26 cellular contexts compared by ENCODE assay signal in genomic region chr11:17460406-17460805, GRCh38. TPM values are rescaled to one million over a fixed set of nuclear protein-coding genes. Genes with fewer than 3 reads are reported as not detected.
A peak's percentile ranks its signal among the peaks of the same experiment; 100 is the strongest.
DNase-seq lines count a peak whose midpoint lies in the region; ATAC-seq lines count a peak whose summit lies in the region.
"Had no signal": no experiment of that assay in that cellular context is flagged by ENCODE, and none has a peak within 500 bp of the region (broad histone marks: within the 10 kb centered on the region; RNA-seq: fewer than 3 reads in every experiment).

No MANE protein-coding gene starts in this region.

- no CpG with 5 or more reads among the region's 12 CpGs for WGBS in neuronal stem cell (ENCODE audit: extremely low coverage in 2 of 2, insufficient read length in 2 of 2, insufficient replicate concordance in 1 of 2), 2 donors
- WGBS in trophoblast cell (ENCODE audit: extremely low coverage, insufficient coverage, insufficient read length) = no CpG with 5 or more reads among the region's 12 CpGs

- no peak overlapping the region for H4K8ac ChIP-seq in neuronal stem cell (ENCODE audit: low read depth, low read length)
- H4K8ac ChIP-seq in trophoblast cell (ENCODE audit: low read depth, low read length) = no peak overlapping the region

- H3K27ac Mint-ChIP-seq in stimulated activated naive CD8-positive, alpha-beta T cell treated with anti-CD3 and anti-CD28 coated beads, Interleukin-15, amount 100 ng/mL, for 72 hours = no peak overlapping the region
- H3K27ac Mint-ChIP-seq: CD4-positive, alpha-beta T cell; CD8-positive, alpha-beta T cell had no signal

- H3K14ac ChIP-seq in neuronal stem cell (ENCODE audit: low read length) (no peak overlapping the region), trophoblast cell (ENCODE audit: low read length) (no peak overlapping the region)

- H3K27me3 ChIP-seq in neuronal stem cell (ENCODE audit: control insufficient read depth in 3 of 3, insufficient read depth in 3 of 3, low read depth in 1 of 3, low read length in 3 of 3) (peaks cover 0 to 26% (median 0%) of the 10 kb centered on the region in 3 experiments), trophoblast cell (ENCODE audit: insufficient read depth, low read length) (no peaks in the 10 kb centered on the region)
- H3K27me3 ChIP-seq: BE2C, BLaER1 had no signal

- no peaks in the 10 kb centered on the region for H3K4me1 Mint-ChIP-seq in stimulated activated naive CD8-positive, alpha-beta T cell treated with anti-CD3 and anti-CD28 coated beads, Interleukin-15, amount 100 ng/mL, for 72 hours

- H2AK5ac ChIP-seq in neuronal stem cell (ENCODE audit: low read depth, low read length) = no peak overlapping the region
- no peak overlapping the region for H2AK5ac ChIP-seq in trophoblast cell (ENCODE audit: low read length)

- no peak overlapping the region for H3K27ac ChIP-seq in neuronal stem cell (replicated peaks; ENCODE audit: low read length)
- H3K27ac ChIP-seq in trophoblast cell (ENCODE audit: low read depth, low read length) = no peak overlapping the region
- H3K27ac ChIP-seq: BLaER1, C4-2B had no signal

- H3K9me3 ChIP-seq in neuronal stem cell (replicated peaks in 1 of 2; ENCODE audit: control insufficient read depth in 2 of 2, insufficient read depth in 1 of 2, low read depth in 1 of 2, low read length in 2 of 2) = no peaks in the 10 kb centered on the region
- H3K9me3 ChIP-seq in trophoblast cell (ENCODE audit: insufficient read depth, low read depth, low read length) = peaks cover 2% of the 10 kb centered on the region
- H3K9me3 ChIP-seq: BE2C, BLaER1, Caco-2 had no signal

- DNase-seq in stimulated activated naive CD8-positive, alpha-beta T cell treated with anti-CD3 and anti-CD28 coated beads, Interleukin-15, Interleukin-2, amounts not matched to agents 100 U/mL and 50 U/mL, for 24 hours = no peak
- no peak for DNase-seq in stimulated activated naive CD8-positive, alpha-beta T cell treated with anti-CD3 and anti-CD28 coated beads, Interleukin-15, amount 100 ng/mL, for 72 hours
- DNase-seq in neuronal stem cell (ENCODE audit: low spot score) = no peak
- no peak for DNase-seq in trophoblast cell
- no peak for DNase-seq in D341Med (ENCODE audit: low spot score)
- no peak for DNase-seq in occipital lobe (lab: John Stamatoyannopoulos, UW)
- DNase-seq: 8988T; ACHN; BE2C; Caco-2; Calu3; CD4-positive, alpha-beta T cell; CD8-positive, alpha-beta T cell; DMS 273 treated with DMSO at 0.1 percent for 48 hours; DMS153; DMS53; DMS79; DND-41; EL; GDM1 had no signal

- H3K4me2 ChIP-seq in neuronal stem cell (ENCODE audit: insufficient read depth, low read length, poor library complexity, severe bottlenecking) (no peak overlapping the region), trophoblast cell (ENCODE audit: low read length) (no peak overlapping the region)

- H3K36me3 ChIP-seq in neuronal stem cell (replicated peaks in 1 of 2; ENCODE audit: control insufficient read depth in 2 of 2, insufficient read depth in 2 of 2, low read length in 2 of 2) = no peaks in the 10 kb centered on the region
- no peaks in the 10 kb centered on the region for H3K36me3 ChIP-seq in trophoblast cell (ENCODE audit: control insufficient read depth in 1 of 2, insufficient read depth in 2 of 2, low read length in 2 of 2)
- H3K36me3 ChIP-seq: BE2C, BLaER1 had no signal

- no peak overlapping the region for H3K4me3 Mint-ChIP-seq in stimulated activated naive CD8-positive, alpha-beta T cell treated with anti-CD3 and anti-CD28 coated beads, Interleukin-15, amount 100 ng/mL, for 72 hours
- H3K4me3 Mint-ChIP-seq: CD4-positive, alpha-beta T cell; CD8-positive, alpha-beta T cell had no signal

- peaks cover 3% of the 10 kb centered on the region for H3K79me1 ChIP-seq in neuronal stem cell (ENCODE audit: low read depth, low read length)
- H3K79me1 ChIP-seq in trophoblast cell (ENCODE audit: low read length) = no peaks in the 10 kb centered on the region

- H3K9ac ChIP-seq in neuronal stem cell (ENCODE audit: low read depth, low read length, poor library complexity) (no peak overlapping the region), trophoblast cell (ENCODE audit: low read length) (no peak overlapping the region)
- H3K9ac ChIP-seq: BLaER1 had no signal

- H2BK5ac ChIP-seq in neuronal stem cell (ENCODE audit: low read length) = no peak overlapping the region
- H2BK5ac ChIP-seq in trophoblast cell (ENCODE audit: low read depth, low read length, poor library complexity) = no peak overlapping the region

- H3K4ac ChIP-seq in neuronal stem cell (ENCODE audit: low read length) = no peak overlapping the region
- H3K4ac ChIP-seq in trophoblast cell (ENCODE audit: low read depth, low read length) = no peak overlapping the region

- H4K12ac ChIP-seq in trophoblast cell (ENCODE audit: low read depth, low read length) = no peak overlapping the region

- no peaks in the 10 kb centered on the region for H3K9me3 Mint-ChIP-seq in stimulated activated naive CD8-positive, alpha-beta T cell treated with anti-CD3 and anti-CD28 coated beads, Interleukin-15, amount 100 ng/mL, for 72 hours
- H3K9me3 Mint-ChIP-seq: CD4-positive, alpha-beta T cell; CD8-positive, alpha-beta T cell had no signal

- H3K18ac ChIP-seq in neuronal stem cell (ENCODE audit: low read length) (peak overlapping the region; percentile 76), trophoblast cell (ENCODE audit: low read length) (no peak overlapping the region)

- peaks cover 22% of the 10 kb centered on the region for H3K27me3 Mint-ChIP-seq in stimulated activated naive CD8-positive, alpha-beta T cell treated with anti-CD3 and anti-CD28 coated beads, Interleukin-15, amount 100 ng/mL, for 72 hours
- H3K27me3 Mint-ChIP-seq: CD4-positive, alpha-beta T cell had no signal

- no peak overlapping the region for H2BK15ac ChIP-seq in neuronal stem cell (ENCODE audit: low read length)

- H2BK12ac ChIP-seq in neuronal stem cell (ENCODE audit: low read length) = no peak overlapping the region
- H2BK12ac ChIP-seq in trophoblast cell (ENCODE audit: low read length) = no peak overlapping the region

- H4K91ac ChIP-seq in neuronal stem cell (ENCODE audit: low read depth, low read length, poor library complexity) = no peak overlapping the region
- H4K91ac ChIP-seq in trophoblast cell (ENCODE audit: low read depth, low read length) = no peak overlapping the region

- H3K4me3 ChIP-seq in neuronal stem cell (ENCODE audit: low read length in 2 of 2) = no peak overlapping the region
- peak overlapping the region; percentile 21 for H3K4me3 ChIP-seq in trophoblast cell (ENCODE audit: low read depth, low read length)
- H3K4me3 ChIP-seq: BLaER1, GM12878 had no signal

- H3K79me2 ChIP-seq in trophoblast cell (ENCODE audit: control insufficient read depth, insufficient read depth, low read length, poor library complexity) = no peaks in the 10 kb centered on the region

- no peak overlapping the region for H2BK120ac ChIP-seq in neuronal stem cell (ENCODE audit: low read depth, low read length)
- H2BK120ac ChIP-seq in trophoblast cell (ENCODE audit: insufficient read depth, low read length, poor library complexity) = no peak overlapping the region

- peak; percentile 15 for ATAC-seq in stimulated activated naive CD8-positive, alpha-beta T cell treated with anti-CD3 and anti-CD28 coated beads, Interleukin-15, Interleukin-2, amounts not matched to agents 100 U/mL and 50 U/mL, for 24 hours
- ATAC-seq in stimulated activated naive CD8-positive, alpha-beta T cell treated with anti-CD3 and anti-CD28 coated beads, Interleukin-15, amount 100 ng/mL, for 72 hours = no peak
- ATAC-seq: CD8-positive, alpha-beta T cell; GM12878 had no signal

- peaks cover 0 to 1% of the 10 kb centered on the region in 2 donors for H3K4me1 ChIP-seq in neuronal stem cell (ENCODE audit: control insufficient read depth in 2 of 2, insufficient read depth in 1 of 2, low read depth in 1 of 2, low read length in 2 of 2)
- no peaks in the 10 kb centered on the region for H3K4me1 ChIP-seq in trophoblast cell (ENCODE audit: control insufficient read depth in 1 of 2, insufficient read depth in 2 of 2, low read length in 2 of 2)
- H3K4me1 ChIP-seq: Caco-2 had no signal

- H3K23ac ChIP-seq in neuronal stem cell (ENCODE audit: low read depth, low read length, poor library complexity) (peak overlapping the region; percentile 49), trophoblast cell (ENCODE audit: low read length) (no peak overlapping the region)

- H2AFZ ChIP-seq in neuronal stem cell (ENCODE audit: low read length) (no peak overlapping the region), trophoblast cell (ENCODE audit: insufficient read depth, low read length, poor library complexity) (no peak overlapping the region)

RNA-seq across cellular contexts. Expression of gene ABCC8, which starts 16.2 kb away (rescaled TPM):
- polyA plus RNA-seq in neuronal stem cell (2013, experiment 1 of 2) = 0.85 TPM
- polyA plus RNA-seq in neuronal stem cell (2013, experiment 2 of 2) = 0.51 TPM
- polyA plus RNA-seq in trophoblast cell (2013) = not detected in 2 replicates
- total RNA-seq in occipital lobe = 9.8 TPM
- total RNA-seq: A673; Caco-2; CD4-positive, alpha-beta T cell; CD8-positive, alpha-beta T cell; Daoy; GM12878 had no signal
- polyA plus RNA-seq: AG04450, GM12878 had no signal
